In genomic region chr2:172484706-172485105, GRCh38 we compare ENCODE assay signal across 11 cellular contexts.
"Had no signal": no experiment of that assay in that cellular context is flagged by ENCODE, and none has a peak within 500 bp of the region (broad histone marks: within the 10 kb centered on the region; RNA-seq: fewer than 3 reads in every experiment).

No MANE protein-coding gene starts in this region.

- H3K9me3 Mint-ChIP-seq: T-helper 2 cell treated with Interferon-gamma antibody and Interleukin-4, amounts not matched to agents 5 μg/mL and 100 μg/mL, for 36 hours had no signal

- H3K27me3 ChIP-seq: gastrocnemius medialis had no signal

- H3K9me3 ChIP-seq: gastrocnemius medialis, left ventricle myocardium inferior had no signal

- DNase-seq: activated gamma-delta T cell; activated T-cell treated with anti-CD3 and anti-CD28 coated beads, Interleukin-2, amount 50 U/mL, for 1 hour; effector CD8-positive, alpha-beta T cell; gastrocnemius medialis; kidney; left ventricle myocardium inferior; posterior cingulate gyrus; right cardiac atrium had no signal

- H3K4me3 Mint-ChIP-seq: T-helper 2 cell treated with Interferon-gamma antibody and Interleukin-4, amounts not matched to agents 5 μg/mL and 100 μg/mL, for 36 hours had no signal

- H3K27ac Mint-ChIP-seq: T-helper 2 cell treated with Interferon-gamma antibody and Interleukin-4, amounts not matched to agents 5 μg/mL and 100 μg/mL, for 36 hours had no signal

- ATAC-seq: activated CD4-positive, CD25-positive, alpha-beta regulatory T cell treated with anti-CD3 and anti-CD28 coated beads, Interleukin-2, amount 50 U/mL, for 24 hours; gastrocnemius medialis; right cardiac atrium had no signal

- H3K4me3 ChIP-seq: coronary artery, gastrocnemius medialis, left ventricle myocardium inferior had no signal

- H3K27ac ChIP-seq: coronary artery, gastrocnemius medialis, left ventricle myocardium inferior had no signal
